ENCODE assay signal across 21 cellular contexts in genomic region chr1:41438711-41439110, GRCh38. TPM values are rescaled to one million over a fixed set of nuclear protein-coding genes. Genes with fewer than 3 reads are reported as not detected.
"Had no signal": no experiment of that assay in that cellular context is flagged by ENCODE, and none has a peak within 500 bp of the region (broad histone marks: within the 10 kb centered on the region; RNA-seq: fewer than 3 reads in every experiment).

No MANE protein-coding gene starts in this region.

- H3K4me2 ChIP-seq: SK-N-SH had no signal

- DNase-seq: KBM-7, MV-4-11, NCI-H1048, NCI-H1417, NCI-H146, NCI-H1694 treated with DMSO at 0.1 percent for 48 hours, NCI-H1930, NCI-H2081, NCI-H2107, NCI-H2227 treated with DMSO at 0.1 percent for 48 hours, NCI-H524, NCI-H526 treated with DMSO at 0.1 percent for 48 hours, NCI-H774, PC-3, SHP77, SK-N-SH, SW 1271 had no signal

- H3K9ac ChIP-seq: SK-N-SH had no signal

- ATAC-seq: Panc1, PC-3 had no signal

- H3K9me3 ChIP-seq: SK-N-SH had no signal

RNA-seq across cellular contexts. Expression of gene EDN2, which starts 45.8 kb away (rescaled TPM):
- total RNA-seq: LHCN-M2, NCI-H460, SK-MEL-5 had no signal
